In genomic region chr11:116849491-116849890, GRCh38 we compare ENCODE assay signal across 22 cellular contexts. TPM values are rescaled to one million over a fixed set of nuclear protein-coding genes. Genes with fewer than 3 reads are reported as not detected.
"Had no signal": no experiment of that assay in that cellular context is flagged by ENCODE, and none has a peak within 500 bp of the region (broad histone marks: within the 10 kb centered on the region; RNA-seq: fewer than 3 reads in every experiment).

No MANE protein-coding gene starts in this region.

- H3K27me3 Mint-ChIP-seq: activated naive CD8-positive, alpha-beta T cell treated with anti-CD3 and anti-CD28 coated beads, Interleukin-2, amount 50 U/mL, for 24 hours had no signal

- H3K27me3 ChIP-seq: gastroesophageal sphincter, ovary, spleen, stomach, upper lobe of right lung had no signal

- DNase-seq: activated CD4-positive, alpha-beta T cell treated with anti-CD3 and anti-CD28 coated beads for 48 hours; activated naive CD4-positive, alpha-beta T cell; activated naive CD8-positive, alpha-beta T cell treated with anti-CD3 and anti-CD28 coated beads, Interleukin-2, amount 50 U/mL, for 24 hours; dermis blood vessel endothelial cell; erythroblast; islet precursor cell; midbrain; ovary; spleen; stomach; upper lobe of right lung had no signal

- H3K4me3 Mint-ChIP-seq: activated naive CD8-positive, alpha-beta T cell treated with anti-CD3 and anti-CD28 coated beads, Interleukin-2, amount 50 U/mL, for 24 hours; activated T-helper 1 cell treated with anti-CD3 and anti-CD28 coated beads, Interleukin-12 subunit alpha, Interleukin-12 subunit beta, Interleukin-2, Interleukin-4 antibody, amounts not matched to agents 30 ng/mL and 10 ng/mL and 1 ng/mL, durations not matched to agents 14 hours and 24 hours and 36 hours; WTC11 had no signal

- H3K4me1 Mint-ChIP-seq: WTC11 had no signal

- H3K9me3 Mint-ChIP-seq: activated naive CD8-positive, alpha-beta T cell treated with anti-CD3 and anti-CD28 coated beads, Interleukin-2, amount 50 U/mL, for 24 hours; activated T-helper 1 cell treated with anti-CD3 and anti-CD28 coated beads, Interleukin-12 subunit alpha, Interleukin-12 subunit beta, Interleukin-2, Interleukin-4 antibody, amounts not matched to agents 30 ng/mL and 10 ng/mL and 1 ng/mL, durations not matched to agents 14 hours and 24 hours and 36 hours; WTC11 had no signal

- H3K27ac Mint-ChIP-seq: activated naive CD8-positive, alpha-beta T cell treated with anti-CD3 and anti-CD28 coated beads, Interleukin-2, amount 50 U/mL, for 24 hours; activated T-helper 1 cell treated with anti-CD3 and anti-CD28 coated beads, Interleukin-12 subunit alpha, Interleukin-12 subunit beta, Interleukin-2, Interleukin-4 antibody, amounts not matched to agents 30 ng/mL and 10 ng/mL and 1 ng/mL, durations not matched to agents 14 hours and 24 hours and 36 hours; WTC11 had no signal

- H3K4me3 ChIP-seq: gastroesophageal sphincter, lung, ovary, spleen, stomach, thoracic aorta, upper lobe of right lung had no signal

- ATAC-seq: activated naive CD8-positive, alpha-beta T cell treated with anti-CD3 and anti-CD28 coated beads, Interleukin-2, amount 50 U/mL, for 24 hours; gastroesophageal sphincter; sciatic nerve; upper lobe of right lung; WTC11 had no signal

- H3K27ac ChIP-seq: gastroesophageal sphincter, ovary, stomach, thoracic aorta, upper lobe of right lung had no signal

- H3K9me3 ChIP-seq: gastroesophageal sphincter, ovary, spleen, stomach, thoracic aorta, upper lobe of right lung had no signal

- H3K36me3 ChIP-seq: ovary had no signal

RNA-seq across cellular contexts. Expression of gene APOA1, which starts 12.1 kb away (rescaled TPM):
- total RNA-seq: activated T-helper 1 cell treated with anti-CD3 and anti-CD28 coated beads, Interleukin-12 subunit alpha, Interleukin-12 subunit beta, Interleukin-2, Interleukin-4 antibody, amounts not matched to agents 30 ng/mL and 10 ng/mL and 1 ng/mL, durations not matched to agents 14 hours and 24 hours and 36 hours; aorta; thoracic aorta had no signal

RNA-seq across cellular contexts. Expression of gene APOC3, which starts 19.8 kb away (rescaled TPM):
- total RNA-seq: activated CD8-positive, alpha-beta memory T cell treated with anti-CD3 and anti-CD28 coated beads for 36 hours; activated T-helper 1 cell treated with anti-CD3 and anti-CD28 coated beads, Interleukin-12 subunit alpha, Interleukin-12 subunit beta, Interleukin-2, Interleukin-4 antibody, amounts not matched to agents 30 ng/mL and 10 ng/mL and 1 ng/mL, durations not matched to agents 14 hours and 24 hours and 36 hours; aorta; cerebellum; dermis blood vessel endothelial cell; myocyte; sciatic nerve; spleen; T-helper 1 cell treated with Interleukin-12 subunit alpha and Interleukin-12 subunit beta and Interleukin-4 antibody, amounts not matched to agents 30 ng/mL and 1 ng/mL, for 36 hours; thoracic aorta; upper lobe of right lung had no signal

RNA-seq across cellular contexts. Expression of gene APOA4, which starts 26.4 kb away (rescaled TPM):
- total RNA-seq: activated CD8-positive, alpha-beta memory T cell treated with anti-CD3 and anti-CD28 coated beads for 36 hours; activated T-helper 1 cell treated with anti-CD3 and anti-CD28 coated beads, Interleukin-12 subunit alpha, Interleukin-12 subunit beta, Interleukin-2, Interleukin-4 antibody, amounts not matched to agents 30 ng/mL and 10 ng/mL and 1 ng/mL, durations not matched to agents 14 hours and 24 hours and 36 hours; aorta; dermis blood vessel endothelial cell; lung; myocyte; sciatic nerve; spleen; T-helper 1 cell treated with Interleukin-12 subunit alpha and Interleukin-12 subunit beta and Interleukin-4 antibody, amounts not matched to agents 30 ng/mL and 1 ng/mL, for 36 hours; upper lobe of right lung; WTC11 had no signal

RNA-seq across cellular contexts. Expression of gene APOA5, which starts 57.8 kb away (rescaled TPM):
- total RNA-seq: activated CD8-positive, alpha-beta memory T cell treated with anti-CD3 and anti-CD28 coated beads for 36 hours; activated T-helper 1 cell treated with anti-CD3 and anti-CD28 coated beads, Interleukin-12 subunit alpha, Interleukin-12 subunit beta, Interleukin-2, Interleukin-4 antibody, amounts not matched to agents 30 ng/mL and 10 ng/mL and 1 ng/mL, durations not matched to agents 14 hours and 24 hours and 36 hours; aorta; cerebellum; dermis blood vessel endothelial cell; gastroesophageal sphincter; myocyte; sciatic nerve; spleen; stomach; T-helper 1 cell treated with Interleukin-12 subunit alpha and Interleukin-12 subunit beta and Interleukin-4 antibody, amounts not matched to agents 30 ng/mL and 1 ng/mL, for 36 hours; thoracic aorta; upper lobe of right lung had no signal
